21 cellular contexts compared by ENCODE assay signal in genomic region chr2:208268553-208268952, GRCh38. TPM values are rescaled to one million over a fixed set of nuclear protein-coding genes. Genes with fewer than 3 reads are reported as not detected.
DNase-seq lines count a peak whose midpoint lies in the region; ATAC-seq and TF ChIP-seq lines count a peak whose summit lies in the region.
"Had no signal": no experiment of that assay in that cellular context is flagged by ENCODE, and none has a peak within 500 bp of the region (broad histone marks: within the 10 kb centered on the region; RNA-seq: fewer than 3 reads in every experiment).

No MANE protein-coding gene starts in this region.

- peak overlapping the region in 6 of 7 donors; percentile 1 to 78 (median 60) for H3K27ac Mint-ChIP-seq in CD14-positive monocyte
- H3K27ac Mint-ChIP-seq in naive thymus-derived CD4-positive, alpha-beta T cell, result peak overlapping the region in 3 of 9 donors; percentile 2 to 90 (median 67)
- H3K27ac Mint-ChIP-seq: activated CD8-positive, alpha-beta memory T cell treated with anti-CD3 and anti-CD28 coated beads, Interleukin-2, amount 10 ng/mL, durations not matched to agents 7 days and 5 days had no signal

- ATAC-seq in naive thymus-derived CD4-positive, alpha-beta T cell, result no peak
- ATAC-seq: activated CD8-positive, alpha-beta memory T cell treated with anti-CD3 and anti-CD28 coated beads, Interleukin-2, amount 10 ng/mL, durations not matched to agents 7 days and 5 days; gastrocnemius medialis; upper lobe of right lung had no signal

- H3K4me1 ChIP-seq in DOHH2 (ENCODE audit: control insufficient read depth, low read length) (peaks cover 32% of the 10 kb centered on the region), hepatocyte (ENCODE audit: insufficient read depth) (peaks cover 15% of the 10 kb centered on the region)
- peaks cover 12 to 16% of the 10 kb centered on the region in 2 donors for H3K4me1 ChIP-seq in naive thymus-derived CD4-positive, alpha-beta T cell (ENCODE audit: control insufficient read depth in 2 of 2, insufficient read depth in 2 of 2, low read length in 2 of 2)
- H3K4me1 ChIP-seq: SJCRH30 had no signal

- POLR2A ChIA-PET in naive thymus-derived CD4-positive, alpha-beta T cell (lab: Charles Lee), result interaction anchor here (0.8 to 1.5 kb wide), 2 partner anchors 14 to 31 kb away, joined by 5 read pairs; no protein-coding TSS in a partner anchor

- peaks cover 16% of the 10 kb centered on the region for H3F3A ChIP-seq in DOHH2 (ENCODE audit: control insufficient read depth, insufficient read depth)

- H3K9me3 ChIP-seq in DOHH2 (ENCODE audit: control insufficient read depth, insufficient read depth, low read length), result no peaks in the 10 kb centered on the region
- no peaks in the 10 kb centered on the region for H3K9me3 ChIP-seq in hepatocyte (ENCODE audit: low read depth)
- no peaks in the 10 kb centered on the region for H3K9me3 ChIP-seq in naive thymus-derived CD4-positive, alpha-beta T cell (ENCODE audit: control insufficient read depth in 2 of 3, low read length in 3 of 3)
- H3K9me3 ChIP-seq: gastrocnemius medialis, HAP-1, SJCRH30, upper lobe of right lung had no signal

- H3K79me2 ChIP-seq in DOHH2 (ENCODE audit: control insufficient read depth, low read length) (peaks cover 56% of the 10 kb centered on the region), hepatocyte (peaks cover 48% of the 10 kb centered on the region)

- no peak overlapping the region for H2AFZ ChIP-seq in hepatocyte

- H3K27me3 Mint-ChIP-seq in CD14-positive monocyte (ENCODE audit: low read depth in 3 of 3), result no peaks in the 10 kb centered on the region
- no peaks in the 10 kb centered on the region for H3K27me3 Mint-ChIP-seq in naive thymus-derived CD4-positive, alpha-beta T cell
- H3K27me3 Mint-ChIP-seq: activated CD8-positive, alpha-beta memory T cell treated with anti-CD3 and anti-CD28 coated beads, Interleukin-2, amount 10 ng/mL, durations not matched to agents 7 days and 5 days had no signal

- TF ChIP-seq CTCF in CD14-positive monocyte (IDR thresholded peaks at IDR 0.05) (no peak), DOHH2 (IDR thresholded peaks at IDR 0.05; ENCODE audit: low read depth, low read length, poor library complexity, severe bottlenecking) (no peak), hepatocyte (IDR thresholded peaks at IDR 0.05; ENCODE audit: poor library complexity) (no peak)

- CTCF ChIA-PET in naive thymus-derived CD4-positive, alpha-beta T cell (lab: Charles Lee), result interaction anchor here (0.7 to 1.3 kb wide), 2 partner anchors 10 to 93 kb away, joined by 3 to 4 read pairs; no protein-coding TSS in a partner anchor

- H3K9me2 ChIP-seq in DOHH2 (replicated peaks; ENCODE audit: control insufficient read depth, low read length) (no peaks in the 10 kb centered on the region), hepatocyte (replicated peaks; ENCODE audit: insufficient read depth) (no peaks in the 10 kb centered on the region)

- no peak overlapping the region for H3K4me3 Mint-ChIP-seq in CD14-positive monocyte
- peak overlapping the region in 3 of 10 donors; percentile 8 to 95 (median 26) for H3K4me3 Mint-ChIP-seq in naive thymus-derived CD4-positive, alpha-beta T cell

- H3K36me3 ChIP-seq in DOHH2 (ENCODE audit: control insufficient read depth, low read length), result peaks cover 26% of the 10 kb centered on the region
- no peaks in the 10 kb centered on the region for H3K36me3 ChIP-seq in hepatocyte (replicated peaks; ENCODE audit: insufficient read depth, low read depth)
- H3K36me3 ChIP-seq in naive thymus-derived CD4-positive, alpha-beta T cell (ENCODE audit: control insufficient read depth in 2 of 3, insufficient read depth in 3 of 3, low read length in 3 of 3), result peaks cover 0 to 23% (median 3%) of the 10 kb centered on the region in 3 experiments

- intact Hi-C loops in CD14-positive monocyte (cut with micrococcal nuclease), result loop anchor here in 1 of 2 donors (2.0 kb wide), 1 partner anchor 14 kb away; the partner anchor contains the start of gene IDH1
- intact Hi-C loops in naive thymus-derived CD4-positive, alpha-beta T cell (cut with micrococcal nuclease), result loop anchor here (5.0 to 10.0 kb wide), 7 partner anchors 91 to 1994 kb away; partner anchors contain the start of genes CCNYL1 (in 2 of the 2), FASTKD2 (in 2 of the 2), MDH1B (in 2 of the 2) and FZD5 (in 1 of the 2)

- H3K4me3 ChIP-seq in DOHH2 (ENCODE audit: low read length) (no peak overlapping the region), hepatocyte (no peak overlapping the region)
- H3K4me3 ChIP-seq in naive thymus-derived CD4-positive, alpha-beta T cell (ENCODE audit: low read length), result no peak overlapping the region

- WGBS in hepatocyte (ENCODE audit: low lambda C conversion rate, missing lambda C conversion rate), result 92% methylated on average over 2 of the region's 2 CpGs

- peaks cover 14 to 24% of the 10 kb centered on the region in 2 donors for H3K36me3 Mint-ChIP-seq in CD14-positive monocyte
- peaks cover 0 to 20% (median 13%) of the 10 kb centered on the region in 5 donors for H3K36me3 Mint-ChIP-seq in naive thymus-derived CD4-positive, alpha-beta T cell

- H4K20me1 ChIP-seq in DOHH2 (ENCODE audit: control insufficient read depth, insufficient read depth, low read depth, low read length), result peaks cover 13% of the 10 kb centered on the region; the same call in 1 of the 2 replicates
- peaks cover 11% of the 10 kb centered on the region for H4K20me1 ChIP-seq in hepatocyte (ENCODE audit: insufficient read depth, poor library complexity, severe bottlenecking)

- DNase-seq in CD14-positive monocyte (ENCODE audit: low spot score), result no peak
- DNase-seq in OCI-M1 (lab: John Stamatoyannopoulos, UW), result peak; percentile 19
- no peak for DNase-seq in hepatocyte (ENCODE audit: low spot score)
- DNase-seq in naive thymus-derived CD4-positive, alpha-beta T cell, result no peak
- DNase-seq in NCI-H1092 (lab: John Stamatoyannopoulos, UW), result no peak
- DNase-seq in RKO (ENCODE audit: low spot score), result no peak
- DNase-seq in SK-N-DZ (ENCODE audit: low spot score), result no peak
- DNase-seq: activated CD4-positive, alpha-beta T cell treated with anti-CD3 and anti-CD28 coated beads for 48 hours; activated CD8-positive, alpha-beta memory T cell treated with anti-CD3 and anti-CD28 coated beads, Interleukin-2, amount 10 ng/mL, durations not matched to agents 7 days and 5 days; activated effector memory CD4-positive, alpha-beta T cell treated with Interleukin-2 at 50 U/mL for 16 hours; caudate nucleus; gastrocnemius medialis; IMR-90; NCI-H1105 treated with DMSO at 0.1 percent for 48 hours; NCI-H2081 treated with DMSO at 0.1 percent for 48 hours; NCI-H524; SJCRH30; stimulated activated CD4-positive, alpha-beta T cell treated with anti-CD3 and anti-CD28 coated beads, Interleukin-4, amount 100 ng/mL, for 1 hour; upper lobe of right lung had no signal

- peaks cover 39% of the 10 kb centered on the region for H3K4me1 Mint-ChIP-seq in CD14-positive monocyte
- H3K4me1 Mint-ChIP-seq in naive thymus-derived CD4-positive, alpha-beta T cell, result peaks cover 10 to 67% (median 54%) of the 10 kb centered on the region in 7 donors

- H3K27ac ChIP-seq in DOHH2 (ENCODE audit: low read depth, low read length) (no peak overlapping the region), hepatocyte (no peak overlapping the region)
- H3K27ac ChIP-seq in naive thymus-derived CD4-positive, alpha-beta T cell (ENCODE audit: low read depth, low read length), result no peak overlapping the region
- H3K27ac ChIP-seq: SJCRH30, upper lobe of right lung had no signal

- H3K4me2 ChIP-seq in DOHH2 (ENCODE audit: low read length), result peak overlapping the region; percentile 71
- peak overlapping the region; percentile 85 for H3K4me2 ChIP-seq in hepatocyte

- H3K27me3 ChIP-seq in DOHH2 (ENCODE audit: control insufficient read depth, low read length) (no peaks in the 10 kb centered on the region), hepatocyte (no peaks in the 10 kb centered on the region)
- no peaks in the 10 kb centered on the region for H3K27me3 ChIP-seq in naive thymus-derived CD4-positive, alpha-beta T cell (ENCODE audit: control insufficient read depth in 2 of 2, insufficient read depth in 2 of 2, low read length in 2 of 2)
- H3K27me3 ChIP-seq: gastrocnemius medialis, SJCRH30, upper lobe of right lung had no signal

- H3K9me3 Mint-ChIP-seq in CD14-positive monocyte, result no peaks in the 10 kb centered on the region
- H3K9me3 Mint-ChIP-seq in naive thymus-derived CD4-positive, alpha-beta T cell, result no peaks in the 10 kb centered on the region

RNA-seq across cellular contexts. Expression of gene PIKFYVE, which starts 2.5 kb away (rescaled TPM):
- polyA plus RNA-seq in CD14-positive monocyte (1 to 10 TPM; 3.5 to 6.2 TPM), hepatocyte (6.1 and 7.3 TPM in 2 replicates)
- 30.3 and 30.7 TPM in 2 replicates for total RNA-seq in hepatocyte
- total RNA-seq in naive thymus-derived CD4-positive, alpha-beta T cell, result 10 to 100 TPM; 33.4 to 52.3 (median 39.1) TPM
- 1 to 10 TPM; 5.9 to 8.4 TPM for polyA plus RNA-seq in naive thymus-derived CD4-positive, alpha-beta T cell
- polyA plus RNA-seq in SK-N-DZ (2014; cell fraction: cytosol; rRNA removed), result 10.3 and 12.3 TPM in 2 replicates
- polyA plus RNA-seq in SK-N-DZ (2014; cell fraction: nucleus; rRNA removed), result 8.8 and 12.3 TPM in 2 replicates

RNA-seq across cellular contexts. Expression of gene IDH1, which starts 13.7 kb away (rescaled TPM):
- polyA plus RNA-seq in CD14-positive monocyte, result 100 to 1,000 TPM; 115 to 120 TPM
- 404 and 411 TPM in 2 replicates for total RNA-seq in hepatocyte
- polyA plus RNA-seq in hepatocyte, result 235 and 263 TPM in 2 replicates
- 10 to 100 TPM in 4 of 5 experiments, 1 to 10 TPM in 1; 5.0 to 26.4 (median 20.4) TPM for total RNA-seq in naive thymus-derived CD4-positive, alpha-beta T cell
- 1 to 10 TPM; 1.8 to 3.9 TPM for polyA plus RNA-seq in naive thymus-derived CD4-positive, alpha-beta T cell
- 123 and 130 TPM in 2 replicates for polyA plus RNA-seq in SK-N-DZ (2014; cell fraction: cytosol; rRNA removed)
- 64.9 and 71.1 TPM in 2 replicates for polyA plus RNA-seq in SK-N-DZ (2014; cell fraction: nucleus; rRNA removed)

Comparison
In these comparisons a context has a peak if more than half of its experiments do, and no peak if none do; other contexts are left out.
1. RNA of gene IDH1, which starts 13.7 kb away (polyA plus RNA-seq): 235 to 263 TPM in hepatocyte and 115 to 120 TPM in CD14-positive monocyte; 1.8 to 3.9 TPM in naive thymus-derived CD4-positive, alpha-beta T cell; every median in the first group is over 10 times any median in the second.